1 cellular context compared by ENCODE assay signal in the genomic region with DNA sequence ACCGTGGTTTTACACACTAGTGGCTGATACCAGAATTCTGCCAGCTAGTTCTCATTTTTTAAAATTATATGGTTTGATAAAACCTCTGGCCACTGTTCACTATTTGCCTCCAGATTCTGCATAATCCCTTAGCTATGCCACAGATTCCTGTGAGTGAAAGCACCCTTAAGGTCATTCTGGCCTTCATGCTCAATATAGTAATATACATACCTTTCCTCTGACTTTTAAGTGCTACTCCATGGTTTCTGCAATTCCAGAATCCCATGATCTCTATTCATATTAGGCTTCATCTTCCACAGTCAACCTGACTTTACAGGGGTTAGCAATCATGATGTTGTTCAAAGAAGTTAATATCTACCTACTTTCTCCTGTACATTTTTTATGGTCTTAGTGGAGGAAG.
TF ChIP-seq lines count a peak whose summit lies in the region.

No MANE protein-coding gene starts in this region.

TF ChIP-seq in IMR-90, 13 proteins besides CTCF, POLR2A, EP300 and RAD21 (continued from another document):
- no peak for TF ChIP-seq RCOR1 (IDR thresholded peaks at IDR 0.05; ENCODE audit: insufficient replicate concordance, low read length)
- TF ChIP-seq NFE2L2 (IDR thresholded peaks at IDR 0.05; ENCODE audit: low read depth, low read length): no peak
- no peak for TF ChIP-seq CEBPB (IDR thresholded peaks at IDR 0.05; ENCODE audit: low read depth, low read length)
- TF ChIP-seq CHD1 (IDR thresholded peaks at IDR 0.05; ENCODE audit: low read depth, low read length): no peak
- TF ChIP-seq BHLHE40 (IDR thresholded peaks at IDR 0.05; ENCODE audit: low read depth, low read length): no peak
- TF ChIP-seq MXI1 (IDR thresholded peaks at IDR 0.05; ENCODE audit: borderline replicate concordance, low read depth, low read length): no peak
- no peak for TF ChIP-seq RFX5 (IDR thresholded peaks at IDR 0.05; ENCODE audit: low read depth, low read length)
- no peak for TF ChIP-seq SMC3 (IDR thresholded peaks at IDR 0.05; ENCODE audit: low read depth, low read length)
- TF ChIP-seq MAZ (IDR thresholded peaks at IDR 0.05; ENCODE audit: borderline replicate concordance, low read depth, low read length): no peak
- no peak for TF ChIP-seq USF2 (IDR thresholded peaks at IDR 0.05; ENCODE audit: low read depth, low read length)
- no peak for TF ChIP-seq MAFK (IDR thresholded peaks at IDR 0.05; ENCODE audit: low read depth, low read length)
